17 cellular contexts compared by ENCODE assay signal in the genomic region with DNA sequence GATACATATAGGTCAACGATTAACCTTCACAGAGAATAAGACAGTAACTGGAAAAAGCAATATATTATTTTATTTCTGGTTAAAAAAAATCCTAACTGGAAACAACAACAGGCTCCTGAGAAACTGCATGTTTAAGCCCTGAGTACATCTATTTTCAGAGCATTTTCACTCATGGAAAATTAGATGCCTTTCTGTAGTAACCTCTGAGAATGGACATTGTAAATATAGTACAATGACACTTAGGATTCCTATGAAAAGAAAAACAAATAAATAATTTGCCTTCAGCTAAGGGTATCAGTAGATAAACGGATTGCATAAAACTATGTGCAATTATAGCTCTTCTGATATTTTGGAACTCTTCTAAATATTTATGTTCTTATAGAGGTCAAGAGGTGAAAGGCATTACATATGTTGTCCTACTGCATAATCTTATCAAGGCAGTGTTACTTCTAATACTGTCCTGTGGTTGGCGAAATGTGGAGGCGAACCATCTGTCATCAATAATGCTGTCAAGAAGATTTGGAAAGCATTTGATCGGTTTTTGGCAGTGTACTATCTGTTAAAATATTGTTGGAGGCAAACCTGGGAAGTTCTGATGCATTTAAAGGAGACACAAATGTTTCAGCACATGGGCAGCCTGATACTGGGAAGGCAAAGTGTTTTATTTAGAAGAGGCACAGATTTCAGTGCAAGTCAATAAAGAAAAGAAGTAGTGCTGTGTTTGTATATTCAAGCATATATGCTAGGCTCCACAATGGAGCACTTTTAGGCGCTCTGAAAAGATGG.
DNase-seq lines count a peak whose midpoint lies in the region; ATAC-seq and TF ChIP-seq lines count a peak whose summit lies in the region.
"Had no signal": no experiment of that assay in that cellular context is flagged by ENCODE, and none has a peak within 500 bp of the region (broad histone marks: within the 10 kb centered on the region; RNA-seq: fewer than 3 reads in every experiment).

No MANE protein-coding gene starts in this region.

- DNase-seq in Right ventricle myocardium superior (no peak), right atrium auricular region (ENCODE audit: low spot score) (no peak), NCI-H82 treated with DMSO at 0.1 percent for 48 hours (lab: John Stamatoyannopoulos, UW; ENCODE audit: unreplicated experiment) (peak; percentile 97), fibroblast of the aortic adventitia (ENCODE audit: low read depth) (peak; percentile 9), smooth muscle cell (lab: John Stamatoyannopoulos, UW; ENCODE audit: unreplicated experiment) (no peak), C1 segment of cervical spinal cord (lab: John Stamatoyannopoulos, UW) (no peak), dedifferentiated amniotic fluid mesenchymal stem cell (ENCODE audit: extremely low spot score) (no peak)
- DNase-seq in NK-92 treated with Interleukin-12 subunit alpha and Interleukin-12 subunit beta, amount 100 ng/mL, for 24 hours (lab: John Stamatoyannopoulos, UW), result no peak
- DNase-seq: EL, GOT3, KG1, NCI-H1436 treated with DMSO at 0.1 percent for 48 hours, NCI-H2029 treated with DMSO at 0.1 percent for 48 hours, NCI-H526 treated with DMSO at 0.1 percent for 48 hours, RPMI8226, SJCRH30 had no signal

- H3K9me3 ChIP-seq in right atrium auricular region (peaks cover 0 to 17% of the 10 kb centered on the region in 2 donors), smooth muscle cell (replicated peaks; ENCODE audit: low read depth) (peaks cover 5% of the 10 kb centered on the region)
- H3K9me3 ChIP-seq: A549, SJCRH30 had no signal

- peak; percentile 46 for ATAC-seq in Right ventricle myocardium superior (ENCODE audit: poor library complexity)
- ATAC-seq: A549 had no signal

- H4K20me1 ChIP-seq in smooth muscle cell (ENCODE audit: low read depth), result no peaks in the 10 kb centered on the region

- H3K79me2 ChIP-seq in smooth muscle cell (ENCODE audit: low read depth), result no peaks in the 10 kb centered on the region

- TF ChIP-seq CTCF in right atrium auricular region (IDR thresholded peaks at IDR 0.05), result no peak
- no peak for TF ChIP-seq CTCF in fibroblast of the aortic adventitia (IDR thresholded peaks at IDR 0.05; ENCODE audit: insufficient read depth, low read length)
- no peak for TF ChIP-seq CTCF in smooth muscle cell (IDR thresholded peaks at IDR 0.05; ENCODE audit: borderline replicate concordance, insufficient read depth, poor library complexity, severe bottlenecking)

- H3K27ac ChIP-seq in right atrium auricular region (no peak overlapping the region), smooth muscle cell (ENCODE audit: low read depth) (no peak overlapping the region)
- H3K27ac ChIP-seq: A549, SJCRH30 had no signal

- WGBS in smooth muscle cell (ENCODE audit: low lambda C conversion rate), result 67% methylated on average over 6 of the region's 6 CpGs

- H2AFZ ChIP-seq in smooth muscle cell (ENCODE audit: low read depth), result peak overlapping the region; percentile 28

- intact Hi-C loops in Right ventricle myocardium superior (cut with DNase I), result no loop called here

- H3K4me3 ChIP-seq in right atrium auricular region (no peak overlapping the region), fibroblast of the aortic adventitia (ENCODE audit: low read depth, low read length) (no peak overlapping the region), smooth muscle cell (no peak overlapping the region)
- H3K4me3 ChIP-seq: A549, SJCRH30 had no signal

- H3K4me1 ChIP-seq in right atrium auricular region (no peaks in the 10 kb centered on the region), smooth muscle cell (ENCODE audit: low read depth) (no peaks in the 10 kb centered on the region)
- H3K4me1 ChIP-seq: A549, SJCRH30 had no signal

- H3F3A ChIP-seq in smooth muscle cell (ENCODE audit: low read depth), result no peaks in the 10 kb centered on the region

- H3K9ac ChIP-seq in smooth muscle cell (ENCODE audit: low read depth), result no peak overlapping the region

- no peaks in the 10 kb centered on the region for H3K27me3 ChIP-seq in right atrium auricular region
- H3K27me3 ChIP-seq in smooth muscle cell (ENCODE audit: low read depth), result no peaks in the 10 kb centered on the region
- H3K27me3 ChIP-seq: SJCRH30 had no signal

- no peak overlapping the region for H3K4me2 ChIP-seq in smooth muscle cell
- H3K4me2 ChIP-seq: A549 had no signal

- H3K36me3 ChIP-seq in right atrium auricular region (no peaks in the 10 kb centered on the region), smooth muscle cell (ENCODE audit: low read depth) (no peaks in the 10 kb centered on the region)
- H3K36me3 ChIP-seq: SJCRH30 had no signal

Comparison
In these comparisons a context has a peak if more than half of its experiments do, and no peak if none do; other contexts are left out.
1. DNase-seq: peak in NCI-H82 treated with DMSO at 0.1 percent for 48 hours (single experiment) and fibroblast of the aortic adventitia (single experiment); none in Right ventricle myocardium superior (single experiment), right atrium auricular region (single experiment), smooth muscle cell (single experiment), C1 segment of cervical spinal cord (0 of 14), NK-92 treated with Interleukin-12 subunit alpha and Interleukin-12 subunit beta, amount 100 ng/mL, for 24 hours (single experiment) and dedifferentiated amniotic fluid mesenchymal stem cell (single experiment).